Comparison of ENCODE assay signal across 1 cellular context in genomic region chr2:11154460-11155325, GRCh38.
TF ChIP-seq lines count a peak whose summit lies in the region.

No MANE protein-coding gene starts in this region.

TF ChIP-seq in GM23338, 12 proteins besides CTCF, POLR2A, EP300 and RAD21:
- TF ChIP-seq POLR2AphosphoS5 (IDR thresholded peaks at IDR 0.05; ENCODE audit: low read depth), result peak; percentile 50
- no peak for TF ChIP-seq EZH2 (IDR thresholded peaks at IDR 0.05; ENCODE audit: low read depth, unreplicated experiment)
